ENCODE assay signal across 1 cellular context in the genomic region with DNA sequence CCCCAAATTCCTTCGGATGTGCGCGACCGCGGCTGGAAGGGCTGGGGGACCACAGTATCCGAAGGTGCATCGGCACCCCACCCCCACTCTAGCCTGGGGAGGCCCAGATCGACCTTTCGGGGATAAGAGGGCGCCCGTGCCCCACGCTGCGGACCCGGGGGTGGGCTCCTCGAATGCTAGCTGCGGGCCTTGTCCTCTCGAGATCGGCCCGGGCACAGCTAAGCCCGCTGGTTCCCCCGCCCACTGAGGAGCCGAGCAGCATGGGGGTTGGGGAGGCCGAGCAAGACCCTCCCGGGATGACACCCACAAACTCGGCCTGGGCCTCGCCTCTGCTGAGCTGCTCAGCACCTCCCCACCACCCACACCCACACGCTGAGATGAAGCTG.
TF ChIP-seq lines count a peak whose summit lies in the region.

No MANE protein-coding gene starts in this region.

TF ChIP-seq in WTC11, 78 proteins besides CTCF, POLR2A, EP300 and RAD21 (continued from another document):
- TF ChIP-seq RELA (CRISPR knock-in tag; IDR thresholded peaks at IDR 0.05; ENCODE audit: borderline replicate concordance) (no peak), PRDM15 (CRISPR knock-in tag; IDR thresholded peaks at IDR 0.05) (no peak), ERG (CRISPR knock-in tag; IDR thresholded peaks at IDR 0.05) (no peak), SMAD4 (CRISPR knock-in tag; IDR thresholded peaks at IDR 0.05) (no peak), ZNF423 (CRISPR knock-in tag; IDR thresholded peaks at IDR 0.05) (no peak), NR3C1 (CRISPR knock-in tag; conservative IDR thresholded peaks at IDR 0.05; ENCODE audit: low read depth) (no peak), TP53 (CRISPR knock-in tag; IDR thresholded peaks at IDR 0.05) (peak; percentile 25; the same call in 1 of the 2 replicates), ZNF219 (CRISPR knock-in tag; IDR thresholded peaks at IDR 0.05; ENCODE audit: borderline replicate concordance) (no peak)
- TF ChIP-seq, protein P1, sequence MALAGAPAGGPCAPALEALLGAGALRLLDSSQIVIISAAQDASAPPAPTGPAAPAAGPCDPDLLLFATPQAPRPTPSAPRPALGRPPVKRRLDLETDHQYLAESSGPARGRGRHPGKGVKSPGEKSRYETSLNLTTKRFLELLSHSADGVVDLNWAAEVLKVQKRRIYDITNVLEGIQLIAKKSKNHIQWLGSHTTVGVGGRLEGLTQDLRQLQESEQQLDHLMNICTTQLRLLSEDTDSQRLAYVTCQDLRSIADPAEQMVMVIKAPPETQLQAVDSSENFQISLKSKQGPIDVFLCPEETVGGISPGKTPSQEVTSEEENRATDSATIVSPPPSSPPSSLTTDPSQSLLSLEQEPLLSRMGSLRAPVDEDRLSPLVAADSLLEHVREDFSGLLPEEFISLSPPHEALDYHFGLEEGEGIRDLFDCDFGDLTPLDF (CRISPR knock-in tag; IDR thresholded peaks at IDR 0.05) = no peak
- TF ChIP-seq, protein P2, sequence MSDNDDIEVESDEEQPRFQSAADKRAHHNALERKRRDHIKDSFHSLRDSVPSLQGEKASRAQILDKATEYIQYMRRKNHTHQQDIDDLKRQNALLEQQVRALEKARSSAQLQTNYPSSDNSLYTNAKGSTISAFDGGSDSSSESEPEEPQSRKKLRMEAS (CRISPR knock-in tag; IDR thresholded peaks at IDR 0.05) = no peak
TF ChIP-seq in WTC11: peak in this region for 4.
